In genomic region chr1:157045251-157046218, GRCh38 we compare ENCODE assay signal across 8 cellular contexts. TPM values are rescaled to one million over a fixed set of nuclear protein-coding genes. Genes with fewer than 3 reads are reported as not detected.
DNase-seq lines count a peak whose midpoint lies in the region; ATAC-seq and TF ChIP-seq lines count a peak whose summit lies in the region.

ARHGEF11 (minus strand) TSS chr1:157045742; CDS start chr1:157044330, 1,412 bp downstream.

- H3K4me3 Mint-ChIP-seq in CD8-positive, alpha-beta memory T cell = peak within 1 kb of the TSS; percentile 85 to 98 (median 93)
- peak within 1 kb of the TSS; percentile 93 for H3K4me3 Mint-ChIP-seq in activated naive CD8-positive, alpha-beta T cell treated with anti-CD3 and anti-CD28 coated beads, Interleukin-2, amount 10 ng/mL, durations not matched to agents 7 days and 5 days
- H3K4me3 Mint-ChIP-seq in neural crest cell = peak within 1 kb of the TSS; percentile 94

- H3K9me3 ChIP-seq in CD8-positive, alpha-beta memory T cell (ENCODE audit: low read length) = no peaks in the 10 kb centered on the region
- no peaks in the 10 kb centered on the region for H3K9me3 ChIP-seq in aorta (ENCODE audit: control insufficient read depth, low read length)

- POLR2A ChIA-PET in CD8-positive, alpha-beta memory T cell (lab: Charles Lee) = no interaction called here
- POLR2A ChIA-PET in activated naive CD8-positive, alpha-beta T cell treated with anti-CD3 and anti-CD28 coated beads, Interleukin-2, amount 10 ng/mL, durations not matched to agents 7 days and 5 days (lab: Charles Lee) = interaction anchor here (0.6 kb wide), 1 partner anchor 62 kb away, joined by 3 read pairs; no protein-coding TSS in a partner anchor

- DNase-seq in CD8-positive, alpha-beta memory T cell = peak in 2 of 5 donors; percentile 7 to 11
- DNase-seq in HuH-7.5 (ENCODE audit: low spot score) (peak; percentile 85), OCI-M1 (lab: John Stamatoyannopoulos, UW) (peak; percentile 90), glomerular endothelial cell (ENCODE audit: extremely low read depth, low read depth, low spot score) (no peak), neural crest cell (ENCODE audit: low read depth, low spot score) (peak; percentile 85), aorta (peak; percentile 95 to 98)
- DNase-seq in activated naive CD8-positive, alpha-beta T cell treated with anti-CD3 and anti-CD28 coated beads, Interleukin-2, amount 10 ng/mL, durations not matched to agents 7 days and 5 days = peak; percentile 53

- no peaks in the 10 kb centered on the region for H3K36me3 ChIP-seq in CD8-positive, alpha-beta memory T cell (ENCODE audit: insufficient read depth, low read length)
- no peaks in the 10 kb centered on the region for H3K36me3 ChIP-seq in aorta (ENCODE audit: control insufficient read depth in 1 of 2, insufficient read depth in 2 of 2, low read length in 1 of 2)

- peaks cover 1 to 3% (median 2%) of the 10 kb centered on the region in 3 donors for H3K36me3 Mint-ChIP-seq in CD8-positive, alpha-beta memory T cell
- H3K36me3 Mint-ChIP-seq in activated naive CD8-positive, alpha-beta T cell treated with anti-CD3 and anti-CD28 coated beads, Interleukin-2, amount 10 ng/mL, durations not matched to agents 7 days and 5 days = no peaks in the 10 kb centered on the region
- no peaks in the 10 kb centered on the region for H3K36me3 Mint-ChIP-seq in neural crest cell (ENCODE audit: low read depth)

- intact Hi-C loops in aorta (cut with DNase I) = no loop called here

- peak; percentile 50 for ATAC-seq in GM19351 (IDR thresholded peaks at IDR 0.05; ENCODE audit: unreplicated experiment)
- peak; percentile 66 for ATAC-seq in activated naive CD8-positive, alpha-beta T cell treated with anti-CD3 and anti-CD28 coated beads, Interleukin-2, amount 10 ng/mL, durations not matched to agents 7 days and 5 days (ENCODE audit: low read depth)
- ATAC-seq in aorta (ENCODE audit: low FRiP score) = peak; percentile 97

- peak within 1 kb of the TSS in 4 of 8 donors; percentile 18 to 48 (median 28) for H3K27ac Mint-ChIP-seq in CD8-positive, alpha-beta memory T cell
- peak within 1 kb of the TSS; percentile 64 for H3K27ac Mint-ChIP-seq in activated naive CD8-positive, alpha-beta T cell treated with anti-CD3 and anti-CD28 coated beads, Interleukin-2, amount 10 ng/mL, durations not matched to agents 7 days and 5 days
- peak within 1 kb of the TSS; percentile 95 for H3K27ac Mint-ChIP-seq in neural crest cell (ENCODE audit: unreplicated experiment)

- WGBS in aorta, 2 donors = 0 to 1% methylated on average over 88 to 120 of the region's 120 CpGs

- H3K4me3 ChIP-seq in CD8-positive, alpha-beta memory T cell (ENCODE audit: low read length) = peak within 1 kb of the TSS; percentile 23
- H3K4me3 ChIP-seq in aorta (ENCODE audit: low read length in 2 of 2) = peak within 1 kb of the TSS; percentile 81 to 86

- H3K4me1 ChIP-seq in CD8-positive, alpha-beta memory T cell (ENCODE audit: insufficient read depth, low read length) = peaks cover 4% of the 10 kb centered on the region
- peaks cover 3 to 6% of the 10 kb centered on the region in 2 donors for H3K4me1 ChIP-seq in aorta (ENCODE audit: control insufficient read depth in 1 of 2, insufficient read depth in 2 of 2, low read length in 2 of 2)

- no peak for TF ChIP-seq CTCF in neural crest cell (conservative IDR thresholded peaks at IDR 0.05)

- peaks cover 0 to 4% (median 2%) of the 10 kb centered on the region in 5 donors for H3K9me3 Mint-ChIP-seq in CD8-positive, alpha-beta memory T cell
- H3K9me3 Mint-ChIP-seq in activated naive CD8-positive, alpha-beta T cell treated with anti-CD3 and anti-CD28 coated beads, Interleukin-2, amount 10 ng/mL, durations not matched to agents 7 days and 5 days = no peaks in the 10 kb centered on the region
- no peaks in the 10 kb centered on the region for H3K9me3 Mint-ChIP-seq in neural crest cell

- peaks cover 9 to 16% (median 13%) of the 10 kb centered on the region in 3 donors for H3K4me1 Mint-ChIP-seq in CD8-positive, alpha-beta memory T cell
- peaks cover 11% of the 10 kb centered on the region for H3K4me1 Mint-ChIP-seq in activated naive CD8-positive, alpha-beta T cell treated with anti-CD3 and anti-CD28 coated beads, Interleukin-2, amount 10 ng/mL, durations not matched to agents 7 days and 5 days
- peaks cover 57% of the 10 kb centered on the region for H3K4me1 Mint-ChIP-seq in neural crest cell

- H3K27me3 ChIP-seq in CD8-positive, alpha-beta memory T cell (ENCODE audit: insufficient read depth, low read length, poor library complexity, severe bottlenecking) = peaks cover 24% of the 10 kb centered on the region
- H3K27me3 ChIP-seq in aorta (ENCODE audit: control insufficient read depth in 1 of 2, insufficient read depth in 2 of 2, low read length in 1 of 2) = no peaks in the 10 kb centered on the region

- peaks cover 40 to 88% of the 10 kb centered on the region in 2 donors for H3K27me3 Mint-ChIP-seq in CD8-positive, alpha-beta memory T cell
- H3K27me3 Mint-ChIP-seq in activated naive CD8-positive, alpha-beta T cell treated with anti-CD3 and anti-CD28 coated beads, Interleukin-2, amount 10 ng/mL, durations not matched to agents 7 days and 5 days = peaks cover 85% of the 10 kb centered on the region
- no peaks in the 10 kb centered on the region for H3K27me3 Mint-ChIP-seq in neural crest cell (ENCODE audit: low read depth)

- H3K27ac ChIP-seq in CD8-positive, alpha-beta memory T cell (ENCODE audit: low read depth, low read length) = peak within 1 kb of the TSS; percentile 51
- peak within 1 kb of the TSS; percentile 87 to 94 for H3K27ac ChIP-seq in aorta (ENCODE audit: low read depth in 1 of 2, low read length in 2 of 2)

- CTCF ChIA-PET in CD8-positive, alpha-beta memory T cell (lab: Charles Lee) = no interaction called here

RNA-seq across cellular contexts. Expression of gene ARHGEF11, which starts in this region (rescaled TPM):
- total RNA-seq in CD8-positive, alpha-beta memory T cell = 1 to 10 TPM; 2.1 to 3.0 TPM
- 4.0 TPM for polyA plus RNA-seq in CD8-positive, alpha-beta memory T cell
- 10 to 100 TPM; 14.5 to 20.5 TPM for total RNA-seq in activated naive CD8-positive, alpha-beta T cell treated with anti-CD3 and anti-CD28 coated beads, Interleukin-2, amount 10 ng/mL, durations not matched to agents 7 days and 5 days
- total RNA-seq in glomerular endothelial cell (16.3 and 28.2 TPM in 2 replicates), neural crest cell (51.5 and 52.7 TPM in 2 replicates), aorta (10 to 100 TPM; 33.0 to 47.8 TPM)
- polyA plus RNA-seq in aorta = 10 to 100 TPM in 1 of 2 donors, 1 to 10 TPM in 1; 9.3 to 16.2 TPM
